24 cellular contexts compared by ENCODE assay signal in genomic region chrX:118352566-118352965, GRCh38. TPM values are rescaled to one million over a fixed set of nuclear protein-coding genes. Genes with fewer than 3 reads are reported as not detected.
DNase-seq lines count a peak whose midpoint lies in the region; ATAC-seq and TF ChIP-seq lines count a peak whose summit lies in the region.
"Had no signal": no experiment of that assay in that cellular context is flagged by ENCODE, and none has a peak within 500 bp of the region (broad histone marks: within the 10 kb centered on the region; RNA-seq: fewer than 3 reads in every experiment).

No MANE protein-coding gene starts in this region.

- peaks cover 37% of the 10 kb centered on the region for H3K4me1 Mint-ChIP-seq in activated naive CD8-positive, alpha-beta T cell treated with anti-CD3 and anti-CD28 coated beads, Interleukin-2, amount 10 ng/mL, durations not matched to agents 7 days and 5 days
- peaks cover 72% of the 10 kb centered on the region for H3K4me1 Mint-ChIP-seq in activated naive CD8-positive, alpha-beta T cell treated with anti-CD3 and anti-CD28 coated beads, Interleukin-2, amount 50 U/mL, for 24 hours
- H3K4me1 Mint-ChIP-seq in stimulated activated naive B cell treated with anti-CD40 and anti-IgM and Interleukin-4, amounts not matched to agents 10 μg/mL and 1 μg/mL and 100 μg/mL, for 72 hours: peaks cover 15 to 40% of the 10 kb centered on the region in 2 donors

- no peaks in the 10 kb centered on the region for H3K9me3 ChIP-seq in RWPE2 (ENCODE audit: severe bottlenecking)
- H3K9me3 ChIP-seq: A549, left ventricle myocardium inferior, neutrophil, psoas muscle had no signal

- POLR2A ChIA-PET in activated naive CD8-positive, alpha-beta T cell treated with anti-CD3 and anti-CD28 coated beads, Interleukin-2, amount 10 ng/mL, durations not matched to agents 7 days and 5 days (lab: Charles Lee): no interaction called here

- H3K27ac Mint-ChIP-seq in activated naive CD8-positive, alpha-beta T cell treated with anti-CD3 and anti-CD28 coated beads, Interleukin-2, amount 10 ng/mL, durations not matched to agents 7 days and 5 days: peak overlapping the region; percentile 31
- no peak overlapping the region for H3K27ac Mint-ChIP-seq in activated naive CD8-positive, alpha-beta T cell treated with anti-CD3 and anti-CD28 coated beads, Interleukin-2, amount 50 U/mL, for 24 hours
- H3K27ac Mint-ChIP-seq in stimulated activated naive B cell treated with anti-CD40 and anti-IgM and Interleukin-4, amounts not matched to agents 10 μg/mL and 1 μg/mL and 100 μg/mL, for 72 hours: peak overlapping the region; percentile 47

- no peak overlapping the region for H3K4me3 ChIP-seq in RWPE2 (ENCODE audit: severe bottlenecking)
- H3K4me3 ChIP-seq: A549, left ventricle myocardium inferior, psoas muscle had no signal

- no peak for TF ChIP-seq CTCF in RWPE2 (IDR thresholded peaks at IDR 0.05; ENCODE audit: poor library complexity, severe bottlenecking)
- no peak for TF ChIP-seq CTCF in foreskin keratinocyte (conservative IDR thresholded peaks at IDR 0.05)

- no peak for DNase-seq in activated naive CD8-positive, alpha-beta T cell treated with anti-CD3 and anti-CD28 coated beads, Interleukin-2, amount 10 ng/mL, durations not matched to agents 7 days and 5 days
- no peak for DNase-seq in activated naive CD8-positive, alpha-beta T cell treated with anti-CD3 and anti-CD28 coated beads, Interleukin-2, amount 50 U/mL, for 24 hours
- DNase-seq in RWPE2 (ENCODE audit: low spot score) (no peak), foreskin keratinocyte (no peak), SHP77 treated with DMSO at 0.1 percent for 48 hours (lab: John Stamatoyannopoulos, UW) (no peak), DMS53 treated with DMSO at 0.1 percent for 48 hours (lab: John Stamatoyannopoulos, UW; ENCODE audit: unreplicated experiment) (no peak)
- DNase-seq in stimulated activated naive B cell treated with anti-CD40 and anti-IgM and Interleukin-4, amounts not matched to agents 10 μg/mL and 1 μg/mL and 100 μg/mL, for 72 hours: no peak
- DNase-seq in central memory CD4-positive, alpha-beta T cell: no peak
- DNase-seq: activated gamma-delta T cell; brain microvascular endothelial cell; Calu3; cortex of kidney; H7; hypothalamus; Kasumi-1; left ventricle myocardium inferior; NCI-H1092; NCI-H1930; psoas muscle; stimulated activated CD8-positive, alpha-beta memory T cell treated with anti-CD3 and anti-CD28 coated beads, Interleukin-4, amount 100 ng/mL, for 48 hours; substantia nigra; WERI-Rb-1 had no signal

- H3K36me3 Mint-ChIP-seq in activated naive CD8-positive, alpha-beta T cell treated with anti-CD3 and anti-CD28 coated beads, Interleukin-2, amount 10 ng/mL, durations not matched to agents 7 days and 5 days: no peaks in the 10 kb centered on the region
- no peaks in the 10 kb centered on the region for H3K36me3 Mint-ChIP-seq in activated naive CD8-positive, alpha-beta T cell treated with anti-CD3 and anti-CD28 coated beads, Interleukin-2, amount 50 U/mL, for 24 hours (ENCODE audit: low read depth)
- no peaks in the 10 kb centered on the region for H3K36me3 Mint-ChIP-seq in stimulated activated naive B cell treated with anti-CD40 and anti-IgM and Interleukin-4, amounts not matched to agents 10 μg/mL and 1 μg/mL and 100 μg/mL, for 72 hours

- H3K4me3 Mint-ChIP-seq in activated naive CD8-positive, alpha-beta T cell treated with anti-CD3 and anti-CD28 coated beads, Interleukin-2, amount 10 ng/mL, durations not matched to agents 7 days and 5 days: no peak overlapping the region
- H3K4me3 Mint-ChIP-seq in activated naive CD8-positive, alpha-beta T cell treated with anti-CD3 and anti-CD28 coated beads, Interleukin-2, amount 50 U/mL, for 24 hours: no peak overlapping the region
- peak overlapping the region in 1 of 2 donors; percentile 14 for H3K4me3 Mint-ChIP-seq in stimulated activated naive B cell treated with anti-CD40 and anti-IgM and Interleukin-4, amounts not matched to agents 10 μg/mL and 1 μg/mL and 100 μg/mL, for 72 hours

- no peaks in the 10 kb centered on the region for H3K27me3 Mint-ChIP-seq in activated naive CD8-positive, alpha-beta T cell treated with anti-CD3 and anti-CD28 coated beads, Interleukin-2, amount 10 ng/mL, durations not matched to agents 7 days and 5 days
- H3K27me3 Mint-ChIP-seq in activated naive CD8-positive, alpha-beta T cell treated with anti-CD3 and anti-CD28 coated beads, Interleukin-2, amount 50 U/mL, for 24 hours: no peaks in the 10 kb centered on the region
- no peaks in the 10 kb centered on the region for H3K27me3 Mint-ChIP-seq in stimulated activated naive B cell treated with anti-CD40 and anti-IgM and Interleukin-4, amounts not matched to agents 10 μg/mL and 1 μg/mL and 100 μg/mL, for 72 hours

- peaks cover 29% of the 10 kb centered on the region for H3K4me1 ChIP-seq in RWPE2 (ENCODE audit: insufficient read depth, poor library complexity, severe bottlenecking)
- H3K4me1 ChIP-seq in foreskin keratinocyte: peaks cover 14% of the 10 kb centered on the region

- no peaks in the 10 kb centered on the region for H3K9me3 Mint-ChIP-seq in activated naive CD8-positive, alpha-beta T cell treated with anti-CD3 and anti-CD28 coated beads, Interleukin-2, amount 10 ng/mL, durations not matched to agents 7 days and 5 days
- H3K9me3 Mint-ChIP-seq in activated naive CD8-positive, alpha-beta T cell treated with anti-CD3 and anti-CD28 coated beads, Interleukin-2, amount 50 U/mL, for 24 hours: no peaks in the 10 kb centered on the region
- H3K9me3 Mint-ChIP-seq in stimulated activated naive B cell treated with anti-CD40 and anti-IgM and Interleukin-4, amounts not matched to agents 10 μg/mL and 1 μg/mL and 100 μg/mL, for 72 hours: no peaks in the 10 kb centered on the region

- no peak for ATAC-seq in activated naive CD8-positive, alpha-beta T cell treated with anti-CD3 and anti-CD28 coated beads, Interleukin-2, amount 10 ng/mL, durations not matched to agents 7 days and 5 days (ENCODE audit: low read depth)
- no peak for ATAC-seq in activated naive CD8-positive, alpha-beta T cell treated with anti-CD3 and anti-CD28 coated beads, Interleukin-2, amount 50 U/mL, for 24 hours
- ATAC-seq in RWPE2 (ENCODE audit: low read depth): no peak
- no peak for ATAC-seq in foreskin keratinocyte
- ATAC-seq in stimulated activated naive B cell treated with anti-CD40 and anti-IgM and Interleukin-4, amounts not matched to agents 10 μg/mL and 1 μg/mL and 100 μg/mL, for 72 hours (replicated peaks): no peak
- ATAC-seq: A549, psoas muscle had no signal

- no peaks in the 10 kb centered on the region for H3K27me3 ChIP-seq in RWPE2 (ENCODE audit: insufficient read depth, poor library complexity, severe bottlenecking)
- H3K27me3 ChIP-seq in foreskin keratinocyte: no peaks in the 10 kb centered on the region
- H3K27me3 ChIP-seq: brain microvascular endothelial cell, neutrophil had no signal

- H3K36me3 ChIP-seq in RWPE2 (ENCODE audit: low read depth): no peaks in the 10 kb centered on the region
- H3K36me3 ChIP-seq: brain microvascular endothelial cell, left ventricle myocardium inferior, neutrophil, WERI-Rb-1 had no signal

- H3K27ac ChIP-seq in RWPE2 (ENCODE audit: poor library complexity, severe bottlenecking): peak overlapping the region; percentile 20
- H3K27ac ChIP-seq in foreskin keratinocyte: peak overlapping the region; percentile 64
- H3K27ac ChIP-seq: A549, brain microvascular endothelial cell, left ventricle myocardium inferior, neutrophil, psoas muscle, WERI-Rb-1 had no signal

RNA-seq across cellular contexts. Expression of gene WDR44, which starts 6.7 kb away (rescaled TPM):
- 10 to 100 TPM; 22.7 to 23.1 TPM for total RNA-seq in activated naive CD8-positive, alpha-beta T cell treated with anti-CD3 and anti-CD28 coated beads, Interleukin-2, amount 10 ng/mL, durations not matched to agents 7 days and 5 days
- 16.2 and 18.6 TPM in 2 replicates for total RNA-seq in foreskin keratinocyte
- 3.5 and 4.2 TPM in 2 replicates for polyA plus RNA-seq in foreskin keratinocyte
